ENCODE assay signal across 5 cellular contexts in the genomic region with DNA sequence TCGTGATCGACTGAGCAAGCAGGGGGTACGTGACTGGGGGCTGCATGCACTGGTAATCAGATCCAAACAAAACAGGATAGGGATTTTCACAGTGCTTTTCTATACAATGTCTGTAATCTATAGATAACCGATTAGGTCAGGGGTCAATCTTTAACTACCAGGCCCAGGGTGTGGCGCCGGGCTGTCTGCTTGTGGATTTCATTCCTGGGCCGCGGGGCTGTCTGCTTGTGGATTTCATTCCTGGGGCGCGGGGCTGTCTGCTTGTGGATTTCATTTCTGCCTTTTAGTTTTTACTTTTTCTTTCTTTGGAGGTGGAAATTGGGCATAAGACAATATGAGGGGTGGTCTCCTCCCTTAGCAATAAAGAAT. TPM values are rescaled to one million over a fixed set of nuclear protein-coding genes. Genes with fewer than 3 reads are reported as not detected.
"Had no signal": no experiment of that assay in that cellular context is flagged by ENCODE, and none has a peak within 500 bp of the region (broad histone marks: within the 10 kb centered on the region; RNA-seq: fewer than 3 reads in every experiment).

No MANE protein-coding gene starts in this region.

RNA-seq across cellular contexts. Expression of gene NLRP7, which starts 6.0 kb away (rescaled TPM):
- total RNA-seq: activated CD4-positive, alpha-beta memory T cell treated with anti-CD3 and anti-CD28 coated beads, Interleukin-2, amount 10 ng/mL, durations not matched to agents 7 days and 5 days; activated CD8-positive, alpha-beta memory T cell treated with anti-CD3 and anti-CD28 coated beads, Interleukin-2, amount 10 ng/mL, durations not matched to agents 7 days and 5 days; M059J; Right ventricle myocardium superior had no signal

RNA-seq across cellular contexts. Expression of gene NLRP2, which starts 12.8 kb away (rescaled TPM):
- total RNA-seq: M059J, OCI-LY7 had no signal

RNA-seq across cellular contexts. Expression of gene NCR1, which starts 47.4 kb away (rescaled TPM):
- total RNA-seq: activated CD4-positive, alpha-beta memory T cell treated with anti-CD3 and anti-CD28 coated beads, Interleukin-2, amount 10 ng/mL, durations not matched to agents 7 days and 5 days; M059J; OCI-LY7; Right ventricle myocardium superior had no signal
